Comparison of ENCODE assay signal across 15 cellular contexts in the genomic region with DNA sequence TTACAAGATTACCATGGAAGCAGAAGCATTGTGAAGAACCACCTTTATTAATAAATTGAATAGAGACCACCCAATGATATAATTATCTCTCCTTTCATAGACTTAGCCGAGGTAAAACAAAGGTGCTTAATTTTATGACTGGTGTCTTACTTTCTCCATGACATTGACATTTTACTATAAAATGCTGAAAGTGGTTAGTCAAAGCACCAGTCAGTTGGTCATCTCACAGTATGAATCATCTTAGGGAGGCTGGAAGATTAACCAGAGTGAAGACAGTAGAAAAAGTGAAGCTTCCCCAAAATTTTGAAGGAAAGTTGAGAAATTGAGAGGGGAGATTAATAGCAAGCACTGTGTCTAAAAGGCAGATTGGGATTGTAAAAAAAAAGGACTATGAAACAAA.
DNase-seq lines count a peak whose midpoint lies in the region; ATAC-seq lines count a peak whose summit lies in the region.
"Had no signal": no experiment of that assay in that cellular context is flagged by ENCODE, and none has a peak within 500 bp of the region (broad histone marks: within the 10 kb centered on the region; RNA-seq: fewer than 3 reads in every experiment).

No MANE protein-coding gene starts in this region.

- ATAC-seq in GM21619 (IDR thresholded peaks at IDR 0.05; ENCODE audit: unreplicated experiment) (peak; percentile 53), HG03432 (IDR thresholded peaks at IDR 0.05; ENCODE audit: unreplicated experiment) (peak; percentile 63), Right ventricle myocardium superior (ENCODE audit: poor library complexity) (no peak), GM21528 (IDR thresholded peaks at IDR 0.05; ENCODE audit: low FRiP score, unreplicated experiment) (no peak)
- ATAC-seq: pancreas; sciatic nerve; stimulated activated naive CD8-positive, alpha-beta T cell treated with anti-CD3 and anti-CD28 coated beads, Interleukin-15, amount 100 ng/mL, for 72 hours had no signal

- DNase-seq in ACHN = peak; percentile 6
- peak; percentile 67 for DNase-seq in NOMO-1 treated with DMSO at 0.1 percent for 48 hours (lab: John Stamatoyannopoulos, UW; ENCODE audit: unreplicated experiment)
- no peak for DNase-seq in NCI-H1105 treated with DMSO at 0.1 percent for 48 hours (lab: John Stamatoyannopoulos, UW)
- no peak for DNase-seq in Right ventricle myocardium superior
- DNase-seq in OCI-M2 (lab: John Stamatoyannopoulos, UW; ENCODE audit: unreplicated experiment) = no peak
- DNase-seq: activated CD4-positive, alpha-beta T cell treated with anti-CD3 and anti-CD28 coated beads, Interleukin-2, amount 10 ng/mL, durations not matched to agents 24 days and 14 days; central memory CD4-positive, alpha-beta T cell; foreskin fibroblast; NCI-H1436; pancreas; stimulated activated naive CD8-positive, alpha-beta T cell treated with anti-CD3 and anti-CD28 coated beads, Interleukin-15, amount 100 ng/mL, for 72 hours had no signal

- intact Hi-C loops in Right ventricle myocardium superior (cut with DNase I) = no loop called here

- in situ Hi-C loops in ACHN (cut with HindIII; ENCODE audit: low pct_ligation_motif_present, low pct_unique_long_range_greater_than_20kb, low sequenced_read_pairs) = no loop called here

Comparison
In these comparisons a context has a peak if more than half of its experiments do, and no peak if none do; other contexts are left out.
1. DNase-seq: peak in ACHN (single experiment) and NOMO-1 treated with DMSO at 0.1 percent for 48 hours (single experiment); none in NCI-H1105 treated with DMSO at 0.1 percent for 48 hours (single experiment), Right ventricle myocardium superior (single experiment) and OCI-M2 (single experiment).
2. ATAC-seq: peak in GM21619 (single experiment) and HG03432 (single experiment); none in Right ventricle myocardium superior (single experiment) and GM21528 (single experiment).